In the genomic region with DNA sequence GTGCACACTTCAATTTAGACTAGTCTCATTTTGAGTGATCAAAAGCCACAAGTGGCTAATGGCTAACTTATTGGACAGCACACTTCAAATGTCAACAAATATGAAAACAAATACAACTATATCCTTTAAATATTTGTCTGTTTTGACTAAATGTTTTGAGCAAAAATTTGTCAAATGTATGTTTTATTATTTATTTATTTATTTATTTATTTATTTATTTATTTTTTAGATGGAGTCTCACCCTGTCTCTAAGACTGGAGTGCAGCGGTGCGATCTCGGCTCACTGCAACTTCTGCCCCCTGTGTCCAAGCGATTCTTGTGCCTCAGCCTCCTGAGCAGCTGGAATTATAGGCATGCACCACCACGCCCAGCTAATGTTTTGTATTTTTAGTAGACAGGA, we compare ENCODE assay signal across 1 cellular context.
TF ChIP-seq lines count a peak whose summit lies in the region.

No MANE protein-coding gene starts in this region.

TF ChIP-seq in HEK293, 187 proteins besides CTCF, POLR2A, EP300 and RAD21 (continued from another document):
- TF ChIP-seq, protein P1, sequence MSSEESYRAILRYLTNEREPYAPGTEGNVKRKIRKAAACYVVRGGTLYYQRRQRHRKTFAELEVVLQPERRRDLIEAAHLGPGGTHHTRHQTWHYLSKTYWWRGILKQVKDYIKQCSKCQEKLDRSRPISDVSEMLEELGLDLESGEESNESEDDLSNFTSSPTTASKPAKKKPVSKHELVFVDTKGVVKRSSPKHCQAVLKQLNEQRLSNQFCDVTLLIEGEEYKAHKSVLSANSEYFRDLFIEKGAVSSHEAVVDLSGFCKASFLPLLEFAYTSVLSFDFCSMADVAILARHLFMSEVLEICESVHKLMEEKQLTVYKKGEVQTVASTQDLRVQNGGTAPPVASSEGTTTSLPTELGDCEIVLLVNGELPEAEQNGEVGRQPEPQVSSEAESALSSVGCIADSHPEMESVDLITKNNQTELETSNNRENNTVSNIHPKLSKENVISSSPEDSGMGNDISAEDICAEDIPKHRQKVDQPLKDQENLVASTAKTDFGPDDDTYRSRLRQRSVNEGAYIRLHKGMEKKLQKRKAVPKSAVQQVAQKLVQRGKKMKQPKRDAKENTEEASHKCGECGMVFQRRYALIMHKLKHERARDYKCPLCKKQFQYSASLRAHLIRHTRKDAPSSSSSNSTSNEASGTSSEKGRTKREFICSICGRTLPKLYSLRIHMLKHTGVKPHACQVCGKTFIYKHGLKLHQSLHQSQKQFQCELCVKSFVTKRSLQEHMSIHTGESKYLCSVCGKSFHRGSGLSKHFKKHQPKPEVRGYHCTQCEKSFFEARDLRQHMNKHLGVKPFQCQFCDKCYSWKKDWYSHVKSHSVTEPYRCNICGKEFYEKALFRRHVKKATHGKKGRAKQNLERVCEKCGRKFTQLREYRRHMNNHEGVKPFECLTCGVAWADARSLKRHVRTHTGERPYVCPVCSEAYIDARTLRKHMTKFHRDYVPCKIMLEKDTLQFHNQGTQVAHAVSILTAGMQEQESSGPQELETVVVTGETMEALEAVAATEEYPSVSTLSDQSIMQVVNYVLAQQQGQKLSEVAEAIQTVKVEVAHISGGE (tag by site-specific recombination; conservative IDR thresholded peaks at IDR 0.05; ENCODE audit: low read depth) = peak; percentile 72
- TF ChIP-seq REST (tag by site-specific recombination; IDR thresholded peaks at IDR 0.05) = no peak
- TF ChIP-seq ZBTB17 (tag by site-specific recombination; IDR thresholded peaks at IDR 0.05) = no peak
- TF ChIP-seq, protein P2, sequence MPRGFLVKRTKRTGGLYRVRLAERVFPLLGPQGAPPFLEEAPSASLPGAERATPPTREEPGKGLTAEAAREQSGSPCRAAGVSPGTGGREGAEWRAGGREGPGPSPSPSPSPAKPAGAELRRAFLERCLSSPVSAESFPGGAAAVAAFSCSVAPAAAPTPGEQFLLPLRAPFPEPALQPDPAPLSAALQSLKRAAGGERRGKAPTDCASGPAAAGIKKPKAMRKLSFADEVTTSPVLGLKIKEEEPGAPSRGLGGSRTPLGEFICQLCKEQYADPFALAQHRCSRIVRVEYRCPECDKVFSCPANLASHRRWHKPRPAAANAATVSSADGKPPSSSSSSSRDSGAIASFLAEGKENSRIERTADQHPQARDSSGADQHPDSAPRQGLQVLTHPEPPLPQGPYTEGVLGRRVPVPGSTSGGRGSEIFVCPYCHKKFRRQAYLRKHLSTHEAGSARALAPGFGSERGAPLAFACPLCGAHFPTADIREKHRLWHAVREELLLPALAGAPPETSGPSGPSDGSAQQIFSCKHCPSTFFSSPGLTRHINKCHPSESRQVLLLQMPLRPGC (tag by site-specific recombination; IDR thresholded peaks at IDR 0.05) = no peak
- no peak for TF ChIP-seq ZNF16 (tag by site-specific recombination; IDR thresholded peaks at IDR 0.05; ENCODE audit: low read depth)
- no peak for TF ChIP-seq ZNF596 (tag by site-specific recombination; IDR thresholded peaks at IDR 0.05)
- no peak for TF ChIP-seq ZNF292 (tag by site-specific recombination; IDR thresholded peaks at IDR 0.05; ENCODE audit: borderline replicate concordance, low read depth)
- TF ChIP-seq ZNF394 (tag by site-specific recombination; IDR thresholded peaks at IDR 0.05; ENCODE audit: borderline replicate concordance) = peak; percentile 72; the same call in 1 of the 2 replicates
- no peak for TF ChIP-seq SETDB1 (IDR thresholded peaks at IDR 0.05; ENCODE audit: insufficient read length, low read length)
- TF ChIP-seq ZNF433 (tag by site-specific recombination; IDR thresholded peaks at IDR 0.05; ENCODE audit: low read depth) = peak; percentile 68
- TF ChIP-seq ZNF521 (tag by site-specific recombination; IDR thresholded peaks at IDR 0.05) = no peak
- peak; percentile 45; the same call in 1 of the 2 replicates for TF ChIP-seq ZNF140 (tag by site-specific recombination; IDR thresholded peaks at IDR 0.05)
- peak; percentile 67 for TF ChIP-seq ZNF555 (tag by site-specific recombination; conservative IDR thresholded peaks at IDR 0.05)
- TF ChIP-seq SP3 (tag by site-specific recombination; IDR thresholded peaks at IDR 0.05) = 0 out of 2 replicates have a peak, but pooled peaks have one; percentile 17
- peak; percentile 49 for TF ChIP-seq ZNF623 (tag by site-specific recombination; IDR thresholded peaks at IDR 0.05)
- TF ChIP-seq ZNF404 (tag by site-specific recombination; IDR thresholded peaks at IDR 0.05) = 0 out of 2 replicates have a peak, but pooled peaks have one; percentile 32
- TF ChIP-seq ZNF114 (tag by site-specific recombination; IDR thresholded peaks at IDR 0.05) = no peak
- no peak for TF ChIP-seq ZNF660 (tag by site-specific recombination; IDR thresholded peaks at IDR 0.05)
- no peak for TF ChIP-seq ZNF239 (tag by site-specific recombination; IDR thresholded peaks at IDR 0.05)
- 0 out of 2 replicates have a peak, but pooled peaks have one; percentile 31 for TF ChIP-seq ZNF138 (tag by site-specific recombination; IDR thresholded peaks at IDR 0.05; ENCODE audit: borderline replicate concordance)
- peak; percentile 81; the same call in 1 of the 2 replicates for TF ChIP-seq ZNF560 (tag by site-specific recombination; IDR thresholded peaks at IDR 0.05; ENCODE audit: borderline replicate concordance)
- TF ChIP-seq ZNF529 (tag by site-specific recombination; IDR thresholded peaks at IDR 0.05; ENCODE audit: insufficient replicate concordance) = no peak
- no peak for TF ChIP-seq OVOL3 (tag by site-specific recombination; IDR thresholded peaks at IDR 0.05)
- TF ChIP-seq, protein P3, sequence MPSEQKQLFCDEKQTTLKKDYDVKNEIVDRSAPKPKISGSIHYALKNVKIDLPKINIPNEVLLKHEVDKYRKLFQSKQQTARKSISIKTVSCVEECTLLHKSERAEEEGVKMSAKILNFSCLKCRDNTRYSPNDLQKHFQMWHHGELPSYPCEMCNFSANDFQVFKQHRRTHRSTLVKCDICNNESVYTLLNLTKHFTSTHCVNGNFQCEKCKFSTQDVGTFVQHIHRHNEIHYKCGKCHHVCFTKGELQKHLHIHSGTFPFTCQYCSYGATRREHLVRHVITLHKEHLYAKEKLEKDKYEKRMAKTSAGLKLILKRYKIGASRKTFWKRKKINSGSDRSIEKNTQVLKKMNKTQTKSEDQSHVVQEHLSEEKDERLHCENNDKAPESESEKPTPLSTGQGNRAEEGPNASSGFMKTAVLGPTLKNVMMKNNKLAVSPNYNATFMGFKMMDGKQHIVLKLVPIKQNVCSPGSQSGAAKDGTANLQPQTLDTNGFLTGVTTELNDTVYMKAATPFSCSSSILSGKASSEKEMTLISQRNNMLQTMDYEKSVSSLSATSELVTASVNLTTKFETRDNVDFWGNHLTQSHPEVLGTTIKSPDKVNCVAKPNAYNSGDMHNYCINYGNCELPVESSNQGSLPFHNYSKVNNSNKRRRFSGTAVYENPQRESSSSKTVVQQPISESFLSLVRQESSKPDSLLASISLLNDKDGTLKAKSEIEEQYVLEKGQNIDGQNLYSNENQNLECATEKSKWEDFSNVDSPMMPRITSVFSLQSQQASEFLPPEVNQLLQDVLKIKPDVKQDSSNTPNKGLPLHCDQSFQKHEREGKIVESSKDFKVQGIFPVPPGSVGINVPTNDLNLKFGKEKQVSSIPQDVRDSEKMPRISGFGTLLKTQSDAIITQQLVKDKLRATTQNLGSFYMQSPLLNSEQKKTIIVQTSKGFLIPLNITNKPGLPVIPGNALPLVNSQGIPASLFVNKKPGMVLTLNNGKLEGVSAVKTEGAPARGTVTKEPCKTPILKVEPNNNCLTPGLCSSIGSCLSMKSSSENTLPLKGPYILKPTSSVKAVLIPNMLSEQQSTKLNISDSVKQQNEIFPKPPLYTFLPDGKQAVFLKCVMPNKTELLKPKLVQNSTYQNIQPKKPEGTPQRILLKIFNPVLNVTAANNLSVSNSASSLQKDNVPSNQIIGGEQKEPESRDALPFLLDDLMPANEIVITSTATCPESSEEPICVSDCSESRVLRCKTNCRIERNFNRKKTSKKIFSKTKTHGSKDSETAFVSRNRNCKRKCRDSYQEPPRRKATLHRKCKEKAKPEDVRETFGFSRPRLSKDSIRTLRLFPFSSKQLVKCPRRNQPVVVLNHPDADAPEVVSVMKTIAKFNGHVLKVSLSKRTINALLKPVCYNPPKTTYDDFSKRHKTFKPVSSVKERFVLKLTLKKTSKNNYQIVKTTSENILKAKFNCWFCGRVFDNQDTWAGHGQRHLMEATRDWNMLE (tag by site-specific recombination; conservative IDR thresholded peaks at IDR 0.05; ENCODE audit: low read depth) = peak; percentile 75
- TF ChIP-seq ZSCAN23 (tag by site-specific recombination; IDR thresholded peaks at IDR 0.05) = no peak
- no peak for TF ChIP-seq ZSCAN30 (tag by site-specific recombination; IDR thresholded peaks at IDR 0.05)
- TF ChIP-seq ZBTB8A (tag by site-specific recombination; IDR thresholded peaks at IDR 0.05) = peak; percentile 54
- no peak for TF ChIP-seq IKZF3 (tag by site-specific recombination; IDR thresholded peaks at IDR 0.05)
- TF ChIP-seq, protein P4, sequence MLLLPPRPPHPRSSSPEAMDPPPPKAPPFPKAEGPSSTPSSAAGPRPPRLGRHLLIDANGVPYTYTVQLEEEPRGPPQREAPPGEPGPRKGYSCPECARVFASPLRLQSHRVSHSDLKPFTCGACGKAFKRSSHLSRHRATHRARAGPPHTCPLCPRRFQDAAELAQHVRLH (tag by site-specific recombination; IDR thresholded peaks at IDR 0.05) = no peak
- no peak for TF ChIP-seq ZNF354C (tag by site-specific recombination; IDR thresholded peaks at IDR 0.05; ENCODE audit: borderline replicate concordance, low read depth)
